In genomic region chr2:62333961-62334360, GRCh38 we compare ENCODE assay signal across 1 cellular context.
TF ChIP-seq lines count a peak whose summit lies in the region.

No MANE protein-coding gene starts in this region.

TF ChIP-seq in K562, 482 proteins besides CTCF, POLR2A, EP300 and RAD21:
- peak; percentile 36; the same call in 1 of the 2 replicates for TF ChIP-seq NFIC (IDR thresholded peaks at IDR 0.05)
- no peak for TF ChIP-seq THRAP3 (IDR thresholded peaks at IDR 0.05; ENCODE audit: borderline replicate concordance)
